Comparison of ENCODE assay signal across 14 cellular contexts in genomic region chr20:57436223-57436545, GRCh38. TPM values are rescaled to one million over a fixed set of nuclear protein-coding genes. Genes with fewer than 3 reads are reported as not detected.
DNase-seq lines count a peak whose midpoint lies in the region; ATAC-seq and TF ChIP-seq lines count a peak whose summit lies in the region.
"Had no signal": no experiment of that assay in that cellular context is flagged by ENCODE, and none has a peak within 500 bp of the region (broad histone marks: within the 10 kb centered on the region; RNA-seq: fewer than 3 reads in every experiment).

No MANE protein-coding gene starts in this region.

- POLR2A ChIA-PET in PC-3 (lab: Charles Lee; ENCODE audit: unreplicated experiment): no interaction called here

- intact Hi-C loops in Calu3 (cut with micrococcal nuclease; ENCODE audit: unreplicated experiment): loop anchor here (5.0 kb wide), 2 partner anchors 49 to 56 kb away; no protein-coding TSS in a partner anchor
- intact Hi-C loops in PC-3 (cut with micrococcal nuclease): loop anchor here (5.0 kb wide), 2 partner anchors 44 to 61 kb away; partner anchors contain the start of gene RBM38

- ATAC-seq in PC-3: no peak
- no peak for ATAC-seq in HG02763 (IDR thresholded peaks at IDR 0.05; ENCODE audit: unreplicated experiment)
- ATAC-seq in HG03469 (IDR thresholded peaks at IDR 0.05; ENCODE audit: unreplicated experiment): no peak

- DNase-seq in Calu3 (no peak), PC-3 (no peak)
- no peak for DNase-seq in activated CD4-positive, alpha-beta T cell treated with anti-CD3 and anti-CD28 coated beads, Interleukin-2, amount 50 U/mL, for 48 hours
- DNase-seq: activated CD4-positive, CD25-positive, alpha-beta regulatory T cell treated with anti-CD3 and anti-CD28 coated beads, Interleukin-2, amount 50 U/mL, for 72 hours; NCI-H226 had no signal

- H2AFZ ChIP-seq in PC-3 (ENCODE audit: low read length): peak overlapping the region; percentile 3; the same call in 1 of the 2 replicates

- H3K27ac ChIP-seq in PC-3 (ENCODE audit: low read length): peak overlapping the region; percentile 10
- H3K27ac ChIP-seq in layer of hippocampus (ENCODE audit: low read depth, low read length): peak overlapping the region; percentile 22
- H3K27ac ChIP-seq in skeletal muscle tissue (ENCODE audit: low read depth, low read length): peak overlapping the region; percentile 82
- H3K27ac ChIP-seq: Peyer's patch, SK-N-MC had no signal

- H3K27me3 ChIP-seq in PC-3 (ENCODE audit: low read length) (no peaks in the 10 kb centered on the region), layer of hippocampus (ENCODE audit: control insufficient read depth, insufficient read depth, low read length) (no peaks in the 10 kb centered on the region), skeletal muscle tissue (ENCODE audit: control insufficient read depth in 3 of 3, insufficient read depth in 3 of 3, low read length in 3 of 3) (no peaks in the 10 kb centered on the region)
- H3K27me3 ChIP-seq: Peyer's patch had no signal

- no peaks in the 10 kb centered on the region for H3K79me2 ChIP-seq in PC-3 (ENCODE audit: low read length)

- H3K9ac ChIP-seq in PC-3 (ENCODE audit: low read length) (no peak overlapping the region), skeletal muscle tissue (ENCODE audit: low read depth in 1 of 3, low read length in 3 of 3) (peak overlapping the region; percentile 10 to 74 (median 54))

- H4K20me1 ChIP-seq in PC-3 (ENCODE audit: low read length): no peaks in the 10 kb centered on the region

- no peaks in the 10 kb centered on the region for H3F3A ChIP-seq in PC-3 (ENCODE audit: low read length, unreplicated experiment)

- H3K9me3 ChIP-seq in PC-3 (ENCODE audit: low read length): no peaks in the 10 kb centered on the region
- H3K9me3 ChIP-seq in skeletal muscle tissue (ENCODE audit: control insufficient read depth in 3 of 3, low read length in 3 of 3): peaks cover 0 to 4% (median 0%) of the 10 kb centered on the region in 3 donors
- H3K9me3 ChIP-seq: Peyer's patch had no signal

- H3K4me3 ChIP-seq in PC-3 (ENCODE audit: low read length) (peak overlapping the region; percentile 20; the same call in 1 of the 2 replicates), skeletal muscle tissue (ENCODE audit: low read length in 3 of 3) (peak overlapping the region in 1 of 3 donors; percentile 29)
- H3K4me3 ChIP-seq: Peyer's patch, SK-N-MC had no signal

- peaks cover 17% of the 10 kb centered on the region for H3K36me3 Mint-ChIP-seq in Calu3 (ENCODE audit: insufficient read depth, unreplicated experiment)

- peak overlapping the region; percentile 78 for H3K27ac Mint-ChIP-seq in Calu3 (ENCODE audit: unreplicated experiment)
- H3K27ac Mint-ChIP-seq: activated naive CD8-positive, alpha-beta T cell treated with anti-CD3 and anti-CD28 coated beads for 36 hours had no signal

- no TSS peak for BruUV-seq in Calu3 (replicated peaks; lab: Mats Ljungman, UMichigan)
- BruUV-seq in PC-3 (replicated peaks; lab: Mats Ljungman, UMichigan): no TSS peak

- CTCF ChIA-PET in Calu3 (lab: Charles Lee): interaction anchor here (0.7 to 1.7 kb wide), 8 partner anchors 9 to 696 kb away, joined by 3 to 6 read pairs (median 4); no protein-coding TSS in a partner anchor
- CTCF ChIA-PET in PC-3 (lab: Charles Lee): no interaction called here

- H3K4me2 ChIP-seq in PC-3 (ENCODE audit: low read length): peak overlapping the region; percentile 54

- TF ChIP-seq CTCF in Calu3 (IDR thresholded peaks at IDR 0.05; ENCODE audit: unreplicated experiment) (no peak), PC-3 (conservative IDR thresholded peaks at IDR 0.05; ENCODE audit: low read depth, low read length) (no peak)

- H3K36me3 ChIP-seq in PC-3 (ENCODE audit: low read depth, low read length) (no peaks in the 10 kb centered on the region), skeletal muscle tissue (ENCODE audit: control insufficient read depth in 3 of 3, insufficient read depth in 3 of 3, low read length in 3 of 3) (no peaks in the 10 kb centered on the region)
- H3K36me3 ChIP-seq: Peyer's patch had no signal

- peaks cover 3% of the 10 kb centered on the region for H3K9me3 Mint-ChIP-seq in Calu3 (ENCODE audit: low read depth, unreplicated experiment)
- H3K9me3 Mint-ChIP-seq: neural crest cell had no signal

- H3K4me1 ChIP-seq in PC-3 (ENCODE audit: insufficient read depth, low read length) (peaks cover 29% of the 10 kb centered on the region), skeletal muscle tissue (ENCODE audit: control insufficient read depth in 3 of 3, insufficient read depth in 3 of 3, low read length in 3 of 3) (peaks cover 67 to 81% (median 80%) of the 10 kb centered on the region in 3 donors)

- no peaks in the 10 kb centered on the region for H3K9me2 ChIP-seq in PC-3 (replicated peaks; ENCODE audit: low read length)

- H3K4me1 Mint-ChIP-seq in Calu3 (ENCODE audit: low read depth, unreplicated experiment): peaks cover 50% of the 10 kb centered on the region

- peak overlapping the region; percentile 46 for H3K4me3 Mint-ChIP-seq in Calu3 (ENCODE audit: low read depth, unreplicated experiment)
- H3K4me3 Mint-ChIP-seq: neural crest cell had no signal

- no peaks in the 10 kb centered on the region for H3K27me3 Mint-ChIP-seq in Calu3 (ENCODE audit: unreplicated experiment)
- H3K27me3 Mint-ChIP-seq: activated naive CD8-positive, alpha-beta T cell treated with anti-CD3 and anti-CD28 coated beads for 36 hours; stimulated activated naive B cell treated with anti-CD40 and anti-IgM and Interleukin-4, amounts not matched to agents 10 μg/mL and 1 μg/mL and 100 μg/mL, for 72 hours had no signal

RNA-seq across cellular contexts. Expression of gene RBM38, which starts 45.0 kb away (rescaled TPM):
- total RNA-seq in Calu3 (2022) (29.5 and 32.0 TPM in 2 replicates), PC-3 (2014; rRNA removed) (56.5 and 59.3 TPM in 2 replicates), skeletal muscle tissue (60.0 TPM)

Comparison
In these comparisons a context has a peak if more than half of its experiments do, and no peak if none do; other contexts are left out.
1. H3K27ac ChIP-seq: peak in every context shown above with its lines; median percentile 82 in skeletal muscle tissue; 22 in layer of hippocampus; 10 in PC-3.